ENCODE assay signal across 1 cellular context in the genomic region with DNA sequence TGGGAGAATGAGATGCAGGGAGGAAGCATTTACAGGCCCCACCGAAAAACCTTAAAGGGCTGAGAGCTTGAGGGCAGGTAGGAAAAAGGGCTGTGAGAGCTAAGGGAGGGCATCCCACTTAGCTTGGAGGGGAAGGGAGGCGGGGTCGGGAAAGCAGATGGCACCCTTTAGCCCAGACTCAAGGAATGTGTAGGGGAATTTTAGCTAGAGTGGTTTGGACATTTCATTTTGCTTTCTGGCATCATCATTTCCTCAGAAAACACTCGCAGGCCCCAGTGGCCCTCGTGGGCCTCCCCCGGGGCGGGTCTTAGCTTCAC.
A peak's percentile ranks its signal among the peaks of the same experiment; 100 is the strongest.
TF ChIP-seq lines count a peak whose summit lies in the region.

No MANE protein-coding gene starts in this region.

TF ChIP-seq in K562, 482 proteins besides CTCF, POLR2A, EP300 and RAD21 (continued from another document):
- TF ChIP-seq, protein P1, sequence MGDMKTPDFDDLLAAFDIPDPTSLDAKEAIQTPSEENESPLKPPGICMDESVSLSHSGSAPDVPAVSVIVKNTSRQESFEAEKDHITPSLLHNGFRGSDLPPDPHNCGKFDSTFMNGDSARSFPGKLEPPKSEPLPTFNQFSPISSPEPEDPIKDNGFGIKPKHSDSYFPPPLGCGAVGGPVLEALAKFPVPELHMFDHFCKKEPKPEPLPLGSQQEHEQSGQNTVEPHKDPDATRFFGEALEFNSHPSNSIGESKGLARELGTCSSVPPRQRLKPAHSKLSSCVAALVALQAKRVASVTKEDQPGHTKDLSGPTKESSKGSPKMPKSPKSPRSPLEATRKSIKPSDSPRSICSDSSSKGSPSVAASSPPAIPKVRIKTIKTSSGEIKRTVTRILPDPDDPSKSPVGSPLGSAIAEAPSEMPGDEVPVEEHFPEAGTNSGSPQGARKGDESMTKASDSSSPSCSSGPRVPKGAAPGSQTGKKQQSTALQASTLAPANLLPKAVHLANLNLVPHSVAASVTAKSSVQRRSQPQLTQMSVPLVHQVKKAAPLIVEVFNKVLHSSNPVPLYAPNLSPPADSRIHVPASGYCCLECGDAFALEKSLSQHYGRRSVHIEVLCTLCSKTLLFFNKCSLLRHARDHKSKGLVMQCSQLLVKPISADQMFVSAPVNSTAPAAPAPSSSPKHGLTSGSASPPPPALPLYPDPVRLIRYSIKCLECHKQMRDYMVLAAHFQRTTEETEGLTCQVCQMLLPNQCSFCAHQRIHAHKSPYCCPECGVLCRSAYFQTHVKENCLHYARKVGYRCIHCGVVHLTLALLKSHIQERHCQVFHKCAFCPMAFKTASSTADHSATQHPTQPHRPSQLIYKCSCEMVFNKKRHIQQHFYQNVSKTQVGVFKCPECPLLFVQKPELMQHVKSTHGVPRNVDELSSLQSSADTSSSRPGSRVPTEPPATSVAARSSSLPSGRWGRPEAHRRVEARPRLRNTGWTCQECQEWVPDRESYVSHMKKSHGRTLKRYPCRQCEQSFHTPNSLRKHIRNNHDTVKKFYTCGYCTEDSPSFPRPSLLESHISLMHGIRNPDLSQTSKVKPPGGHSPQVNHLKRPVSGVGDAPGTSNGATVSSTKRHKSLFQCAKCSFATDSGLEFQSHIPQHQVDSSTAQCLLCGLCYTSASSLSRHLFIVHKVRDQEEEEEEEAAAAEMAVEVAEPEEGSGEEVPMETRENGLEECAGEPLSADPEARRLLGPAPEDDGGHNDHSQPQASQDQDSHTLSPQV (IDR thresholded peaks at IDR 0.05) = peak; percentile 21; the same call in 1 of the 2 replicates
- no peak for TF ChIP-seq SIN3B (IDR thresholded peaks at IDR 0.05; ENCODE audit: low read depth)
- no peak for TF ChIP-seq MAFK (IDR thresholded peaks at IDR 0.05; ENCODE audit: low read length)
- TF ChIP-seq, protein P2, sequence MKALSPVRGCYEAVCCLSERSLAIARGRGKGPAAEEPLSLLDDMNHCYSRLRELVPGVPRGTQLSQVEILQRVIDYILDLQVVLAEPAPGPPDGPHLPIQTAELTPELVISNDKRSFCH (CRISPR knock-in tag; IDR thresholded peaks at IDR 0.05) = no peak
- TF ChIP-seq, protein P2 (tag; IDR thresholded peaks at IDR 0.05) = 0 out of 2 replicates have a peak, but pooled peaks have one; percentile 11
- TF ChIP-seq ELF4 (CRISPR knock-in tag; IDR thresholded peaks at IDR 0.05) = 0 out of 2 replicates have a peak, but pooled peaks have one; percentile 29
- TF ChIP-seq, protein P3, sequence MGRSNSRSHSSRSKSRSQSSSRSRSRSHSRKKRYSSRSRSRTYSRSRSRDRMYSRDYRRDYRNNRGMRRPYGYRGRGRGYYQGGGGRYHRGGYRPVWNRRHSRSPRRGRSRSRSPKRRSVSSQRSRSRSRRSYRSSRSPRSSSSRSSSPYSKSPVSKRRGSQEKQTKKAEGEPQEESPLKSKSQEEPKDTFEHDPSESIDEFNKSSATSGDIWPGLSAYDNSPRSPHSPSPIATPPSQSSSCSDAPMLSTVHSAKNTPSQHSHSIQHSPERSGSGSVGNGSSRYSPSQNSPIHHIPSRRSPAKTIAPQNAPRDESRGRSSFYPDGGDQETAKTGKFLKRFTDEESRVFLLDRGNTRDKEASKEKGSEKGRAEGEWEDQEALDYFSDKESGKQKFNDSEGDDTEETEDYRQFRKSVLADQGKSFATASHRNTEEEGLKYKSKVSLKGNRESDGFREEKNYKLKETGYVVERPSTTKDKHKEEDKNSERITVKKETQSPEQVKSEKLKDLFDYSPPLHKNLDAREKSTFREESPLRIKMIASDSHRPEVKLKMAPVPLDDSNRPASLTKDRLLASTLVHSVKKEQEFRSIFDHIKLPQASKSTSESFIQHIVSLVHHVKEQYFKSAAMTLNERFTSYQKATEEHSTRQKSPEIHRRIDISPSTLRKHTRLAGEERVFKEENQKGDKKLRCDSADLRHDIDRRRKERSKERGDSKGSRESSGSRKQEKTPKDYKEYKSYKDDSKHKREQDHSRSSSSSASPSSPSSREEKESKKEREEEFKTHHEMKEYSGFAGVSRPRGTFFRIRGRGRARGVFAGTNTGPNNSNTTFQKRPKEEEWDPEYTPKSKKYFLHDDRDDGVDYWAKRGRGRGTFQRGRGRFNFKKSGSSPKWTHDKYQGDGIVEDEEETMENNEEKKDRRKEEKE (IDR thresholded peaks at IDR 0.05; ENCODE audit: borderline replicate concordance in 1 of 2, control insufficient read depth in 1 of 2, low read depth in 2 of 2, low read length in 1 of 2) = peak in 1 of 2 experiments; percentile 81; a peak in 1 of 4 replicates
- TF ChIP-seq FIP1L1 (IDR thresholded peaks at IDR 0.05; ENCODE audit: low read depth, low read length, poor library complexity, severe bottlenecking) = no peak
- no peak for TF ChIP-seq CBX2 (IDR thresholded peaks at IDR 0.05; ENCODE audit: insufficient read depth, low read length, poor library complexity, severe bottlenecking)
- TF ChIP-seq GTF2F1 (IDR thresholded peaks at IDR 0.05; ENCODE audit: low read depth, low read length) = no peak
